1 cellular context compared by ENCODE assay signal in the genomic region with DNA sequence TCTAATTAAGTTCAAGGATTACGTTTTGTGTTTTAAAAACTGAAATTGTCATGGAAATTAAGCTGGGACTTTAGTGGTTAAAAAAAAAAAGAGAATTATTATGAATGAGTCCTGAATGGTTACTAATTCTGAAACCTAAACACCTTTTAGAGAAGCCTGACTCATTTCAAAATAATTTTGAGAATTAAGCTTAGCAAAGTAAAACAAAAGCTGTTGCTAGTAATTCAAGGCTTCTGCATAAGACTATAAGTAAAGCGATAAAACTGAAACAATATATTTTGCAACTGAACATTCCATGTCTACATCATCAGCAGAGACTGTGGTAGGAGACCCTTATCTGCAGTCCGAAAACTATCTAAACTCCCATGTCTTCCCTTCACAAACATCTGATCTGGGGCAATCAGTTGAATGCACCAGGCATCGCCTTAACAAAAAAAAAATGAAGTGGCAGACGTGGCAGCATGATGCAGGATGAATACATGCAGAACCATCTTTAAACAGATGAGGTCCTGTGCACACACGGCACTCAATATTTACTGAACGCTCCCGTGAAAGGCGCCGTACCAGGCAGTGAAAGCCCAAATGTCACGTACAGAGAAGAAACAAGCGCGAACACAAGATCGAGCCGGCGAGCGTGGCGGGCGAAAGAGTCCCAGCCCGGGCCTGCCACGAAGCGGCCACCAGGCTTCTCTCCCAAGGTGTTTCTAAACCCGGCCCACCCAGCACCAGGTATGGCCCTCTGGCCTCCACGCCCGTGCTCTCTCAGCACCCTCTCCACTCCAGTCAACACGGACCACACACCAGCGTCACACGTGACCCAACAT.
TF ChIP-seq lines count a peak whose summit lies in the region.

No MANE protein-coding gene starts in this region.

TF ChIP-seq in SK-N-SH, 30 proteins besides CTCF, POLR2A, EP300 and RAD21 (continued from another document):
- TF ChIP-seq MEF2A (IDR thresholded peaks at IDR 0.05; ENCODE audit: borderline replicate concordance, low read depth) (no peak), POLR2AphosphoS5 (IDR thresholded peaks at IDR 0.05; ENCODE audit: low read depth, low read length) (no peak), FOSL2 (IDR thresholded peaks at IDR 0.05; ENCODE audit: borderline replicate concordance, low read depth) (no peak), NRF1 (IDR thresholded peaks at IDR 0.05; ENCODE audit: low read depth, low read length) (no peak), USF1 (IDR thresholded peaks at IDR 0.05; ENCODE audit: borderline replicate concordance, low read depth) (no peak)
- TF ChIP-seq, protein P1, sequence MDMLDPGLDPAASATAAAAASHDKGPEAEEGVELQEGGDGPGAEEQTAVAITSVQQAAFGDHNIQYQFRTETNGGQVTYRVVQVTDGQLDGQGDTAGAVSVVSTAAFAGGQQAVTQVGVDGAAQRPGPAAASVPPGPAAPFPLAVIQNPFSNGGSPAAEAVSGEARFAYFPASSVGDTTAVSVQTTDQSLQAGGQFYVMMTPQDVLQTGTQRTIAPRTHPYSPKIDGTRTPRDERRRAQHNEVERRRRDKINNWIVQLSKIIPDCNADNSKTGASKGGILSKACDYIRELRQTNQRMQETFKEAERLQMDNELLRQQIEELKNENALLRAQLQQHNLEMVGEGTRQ (IDR thresholded peaks at IDR 0.05; ENCODE audit: borderline replicate concordance, low read depth, low read length): no peak
